13 cellular contexts compared by ENCODE assay signal in the genomic region with DNA sequence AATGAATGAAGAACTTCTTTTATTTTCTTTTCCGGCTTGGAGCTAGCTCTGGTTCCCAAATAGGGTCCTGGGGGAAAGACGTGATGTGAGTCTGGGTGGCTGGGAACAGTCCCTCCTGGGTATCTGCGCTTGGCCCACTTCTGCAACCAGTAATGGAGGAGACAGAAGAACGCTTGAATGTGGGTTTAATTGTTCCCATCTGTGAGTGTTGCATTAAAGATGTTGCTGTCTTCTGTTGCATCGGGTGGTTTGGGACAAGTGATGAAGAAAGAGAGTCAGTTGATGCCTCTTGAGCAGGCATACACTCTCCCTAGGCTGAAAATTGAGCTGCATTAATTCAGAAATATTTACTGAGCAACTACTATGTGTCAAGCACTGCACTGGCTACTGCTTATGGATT.
A peak's percentile ranks its signal among the peaks of the same experiment; 100 is the strongest.
DNase-seq lines count a peak whose midpoint lies in the region; ATAC-seq and TF ChIP-seq lines count a peak whose summit lies in the region.
"Had no signal": no experiment of that assay in that cellular context is flagged by ENCODE, and none has a peak within 500 bp of the region (broad histone marks: within the 10 kb centered on the region; RNA-seq: fewer than 3 reads in every experiment).

No MANE protein-coding gene starts in this region.

- no peak for TF ChIP-seq POLR2A in esophagus squamous epithelium (IDR thresholded peaks at IDR 0.05)

- TF ChIP-seq CTCF in Panc1 (IDR thresholded peaks at IDR 0.05) = no peak
- no peak for TF ChIP-seq CTCF in esophagus squamous epithelium (IDR thresholded peaks at IDR 0.05)

- 55 to 65% methylated on average over 5 of the region's 5 CpGs for WGBS in esophagus squamous epithelium, 2 donors

- H3K36me3 ChIP-seq in Panc1 (ENCODE audit: control insufficient read depth, insufficient read depth, low read length) (no peaks in the 10 kb centered on the region), esophagus squamous epithelium (no peaks in the 10 kb centered on the region)
- H3K36me3 ChIP-seq: tibial artery had no signal

- peaks cover 6% of the 10 kb centered on the region for H3K4me1 Mint-ChIP-seq in activated CD4-positive, alpha-beta T cell treated with anti-CD3 and anti-CD28 coated beads, Interleukin-2, amount 10 ng/mL, durations not matched to agents 24 days and 14 days
- peaks cover 14% of the 10 kb centered on the region for H3K4me1 Mint-ChIP-seq in stimulated activated effector memory CD8-positive, alpha-beta T cell treated with anti-CD3 and anti-CD28 coated beads, Interleukin-12 subunit alpha, Interleukin-12 subunit beta, amount 100 ng/mL, for 72 hours

- POLR2A ChIA-PET in Panc1 (lab: Charles Lee) = no interaction called here

- H3K27ac Mint-ChIP-seq in activated CD4-positive, alpha-beta T cell treated with anti-CD3 and anti-CD28 coated beads, Interleukin-2, amount 10 ng/mL, durations not matched to agents 24 days and 14 days = no peak overlapping the region
- peak overlapping the region; percentile 77 for H3K27ac Mint-ChIP-seq in stimulated activated effector memory CD8-positive, alpha-beta T cell treated with anti-CD3 and anti-CD28 coated beads, Interleukin-12 subunit alpha, Interleukin-12 subunit beta, amount 100 ng/mL, for 72 hours

- in situ Hi-C loops in Panc1 (cut with HindIII; ENCODE audit: low pct_unique_long_range_greater_than_20kb, low sequenced_read_pairs) = no loop called here

- ATAC-seq in Panc1 = no peak
- no peak for ATAC-seq in stimulated activated effector memory CD8-positive, alpha-beta T cell treated with anti-CD3 and anti-CD28 coated beads, Interleukin-12 subunit alpha, Interleukin-12 subunit beta, amount 100 ng/mL, for 72 hours
- no peak for ATAC-seq in HG03378 (IDR thresholded peaks at IDR 0.05; ENCODE audit: unreplicated experiment)

- CTCF ChIA-PET in Panc1 (lab: Charles Lee) = no interaction called here

- H3K4me3 ChIP-seq in Panc1 (ENCODE audit: low read depth in 2 of 2, low read length in 2 of 2) = peak overlapping the region in 1 of 2 experiments; percentile 38; a peak in 2 of 4 replicates
- H3K4me3 ChIP-seq in esophagus squamous epithelium = peak overlapping the region in 3 of 4 donors; percentile 33 to 60 (median 36)

- H3K27me3 ChIP-seq in Panc1 (ENCODE audit: control insufficient read depth, insufficient read depth, low read length) (no peaks in the 10 kb centered on the region), esophagus squamous epithelium (peaks cover 0 to 4% (median 0%) of the 10 kb centered on the region in 4 donors)
- H3K27me3 ChIP-seq: tibial artery had no signal

- no peaks in the 10 kb centered on the region for H3K9me3 ChIP-seq in Panc1 (ENCODE audit: control insufficient read depth, insufficient read depth, low read depth, low read length)
- no peaks in the 10 kb centered on the region for H3K9me3 ChIP-seq in esophagus squamous epithelium
- H3K9me3 ChIP-seq: tibial artery had no signal

- H3K4me3 Mint-ChIP-seq in activated CD4-positive, alpha-beta T cell treated with anti-CD3 and anti-CD28 coated beads, Interleukin-2, amount 10 ng/mL, durations not matched to agents 24 days and 14 days = peak overlapping the region; percentile 63
- H3K4me3 Mint-ChIP-seq in stimulated activated effector memory CD8-positive, alpha-beta T cell treated with anti-CD3 and anti-CD28 coated beads, Interleukin-12 subunit alpha, Interleukin-12 subunit beta, amount 100 ng/mL, for 72 hours = peak overlapping the region; percentile 56

- no TSS peak for BruUV-seq in Panc1 (replicated peaks; lab: Mats Ljungman, UMichigan)

- no peaks in the 10 kb centered on the region for H3K9me3 Mint-ChIP-seq in activated CD4-positive, alpha-beta T cell treated with anti-CD3 and anti-CD28 coated beads, Interleukin-2, amount 10 ng/mL, durations not matched to agents 24 days and 14 days
- H3K9me3 Mint-ChIP-seq in stimulated activated effector memory CD8-positive, alpha-beta T cell treated with anti-CD3 and anti-CD28 coated beads, Interleukin-12 subunit alpha, Interleukin-12 subunit beta, amount 100 ng/mL, for 72 hours = no peaks in the 10 kb centered on the region

- 0 out of 2 replicates have a peak overlapping the region, but pooled peaks have one; percentile 34 for H3K27ac ChIP-seq in Panc1 (ENCODE audit: low read length)
- H3K27ac ChIP-seq in esophagus squamous epithelium = peak overlapping the region in 1 of 4 donors; percentile 53
- H3K27ac ChIP-seq: tibial artery had no signal

- no peaks in the 10 kb centered on the region for H3K36me3 Mint-ChIP-seq in activated CD4-positive, alpha-beta T cell treated with anti-CD3 and anti-CD28 coated beads, Interleukin-2, amount 10 ng/mL, durations not matched to agents 24 days and 14 days (ENCODE audit: low read depth)
- no peaks in the 10 kb centered on the region for H3K36me3 Mint-ChIP-seq in stimulated activated effector memory CD8-positive, alpha-beta T cell treated with anti-CD3 and anti-CD28 coated beads, Interleukin-12 subunit alpha, Interleukin-12 subunit beta, amount 100 ng/mL, for 72 hours

- peaks cover 2% of the 10 kb centered on the region for H3K27me3 Mint-ChIP-seq in activated CD4-positive, alpha-beta T cell treated with anti-CD3 and anti-CD28 coated beads, Interleukin-2, amount 10 ng/mL, durations not matched to agents 24 days and 14 days

- intact Hi-C loops in activated CD4-positive, alpha-beta T cell treated with anti-CD3 and anti-CD28 coated beads, Interleukin-2, amount 10 ng/mL, durations not matched to agents 24 days and 14 days (cut with micrococcal nuclease) = no loop called here
- intact Hi-C loops in Panc1 (cut with micrococcal nuclease; ENCODE audit: unreplicated experiment) = no loop called here
- intact Hi-C loops in esophagus squamous epithelium (cut with DNase I) = no loop called here

- no peak for DNase-seq in activated CD4-positive, alpha-beta T cell treated with anti-CD3 and anti-CD28 coated beads, Interleukin-2, amount 10 ng/mL, durations not matched to agents 24 days and 14 days
- DNase-seq in activated CD4-positive, alpha-beta T cell treated with anti-CD3 and anti-CD28 coated beads, Interleukin-2, amount 50 U/mL, for 1 hour = no peak
- no peak for DNase-seq in Panc1 (ENCODE audit: low read depth, low spot score)
- DNase-seq in esophagus squamous epithelium (lab: John Stamatoyannopoulos, UW) = no peak
- no peak for DNase-seq in stimulated activated effector memory CD8-positive, alpha-beta T cell treated with anti-CD3 and anti-CD28 coated beads, Interleukin-12 subunit alpha, Interleukin-12 subunit beta, amount 100 ng/mL, for 72 hours (ENCODE audit: low spot score in 2 of 2)
- no peak for DNase-seq in kidney glomerular epithelial cell (lab: John Stamatoyannopoulos, UW)
- no peak for DNase-seq in NCI-H1092 treated with DMSO at 0.1 percent for 48 hours (lab: John Stamatoyannopoulos, UW)
- DNase-seq: 8988T, erythroblast, NCI-H345, SHP77 treated with DMSO at 0.1 percent for 48 hours, tibial artery had no signal

- H3K4me1 ChIP-seq in Panc1 (ENCODE audit: control insufficient read depth, insufficient read depth, low read length) (peaks cover 3% of the 10 kb centered on the region; the same call in 1 of the 2 replicates), esophagus squamous epithelium (peaks cover 0 to 12% (median 0%) of the 10 kb centered on the region in 3 donors)
- H3K4me1 ChIP-seq: tibial artery had no signal
